12 cellular contexts compared by ENCODE assay signal in the genomic region with DNA sequence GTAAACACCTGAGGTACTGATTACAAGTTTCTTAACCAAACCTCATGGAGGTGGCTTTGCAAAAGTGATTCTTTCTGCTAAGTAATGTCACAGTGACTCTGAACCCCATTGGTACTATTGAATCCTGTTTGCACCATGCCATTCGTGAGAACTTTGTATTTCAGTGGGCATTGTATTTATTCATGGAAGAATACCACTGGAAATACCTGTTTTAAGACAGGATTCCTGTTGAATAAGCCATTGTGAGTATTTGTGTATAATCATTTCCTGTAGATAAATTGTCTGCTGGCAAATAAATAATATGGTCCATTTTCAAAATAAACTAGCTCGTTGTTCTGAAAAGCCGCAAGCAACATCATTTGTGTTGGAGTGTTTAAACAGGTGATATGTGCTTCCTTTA.
"Had no signal": no experiment of that assay in that cellular context is flagged by ENCODE, and none has a peak within 500 bp of the region (broad histone marks: within the 10 kb centered on the region; RNA-seq: fewer than 3 reads in every experiment).

No MANE protein-coding gene starts in this region.

- H3K36me3 ChIP-seq: right lobe of liver, spleen, transverse colon had no signal

- DNase-seq: activated CD4-positive, alpha-beta T cell treated with anti-CD3 and anti-CD28 coated beads for 48 hours; activated CD8-positive, alpha-beta memory T cell treated with anti-CD3 and anti-CD28 coated beads, Interleukin-2, amount 50 U/mL, for 48 hours; activated CD8-positive, alpha-beta T cell treated with anti-CD3 and anti-CD28 coated beads, Interleukin-2, amount 10 ng/mL, durations not matched to agents 7 days and 5 days; aorta; left ventricle myocardium superior; mesendoderm; psoas muscle; right lobe of liver; spleen; stimulated activated CD4-positive, alpha-beta T cell treated with anti-CD3 and anti-CD28 coated beads, Interleukin-1b, Interleukin-23, amount 100 ng/mL, for 48 hours; transverse colon had no signal

- ATAC-seq: activated CD8-positive, alpha-beta T cell treated with anti-CD3 and anti-CD28 coated beads, Interleukin-2, amount 10 ng/mL, durations not matched to agents 7 days and 5 days; left ventricle myocardium superior; psoas muscle; right lobe of liver; stimulated activated memory B cell treated with anti-CD40 and anti-IgM and Interleukin-4, amounts not matched to agents 10 μg/mL and 1 μg/mL and 100 μg/mL, for 72 hours had no signal

- H3K9me3 ChIP-seq: psoas muscle, right lobe of liver, spleen, transverse colon had no signal

- H3K27me3 ChIP-seq: right lobe of liver, spleen, transverse colon had no signal

- H3K4me3 ChIP-seq: psoas muscle, right lobe of liver, spleen, transverse colon had no signal

- H3K27ac ChIP-seq: psoas muscle, right lobe of liver, spleen, transverse colon had no signal

- H3K4me1 ChIP-seq: psoas muscle, right lobe of liver had no signal
